In genomic region chr9:16653491-16654407, GRCh38 we compare ENCODE assay signal across 12 cellular contexts.
DNase-seq lines count a peak whose midpoint lies in the region; FAIRE-seq and TF ChIP-seq lines count a peak whose summit lies in the region.
"Had no signal": no experiment of that assay in that cellular context is flagged by ENCODE, and none has a peak within 500 bp of the region (broad histone marks: within the 10 kb centered on the region; RNA-seq: fewer than 3 reads in every experiment).

No MANE protein-coding gene starts in this region.

- H3K79me2 ChIP-seq in keratinocyte (ENCODE audit: control insufficient read depth, insufficient read depth, low read length), result no peaks in the 10 kb centered on the region

- H3K4me1 ChIP-seq in HUES6 (ENCODE audit: control insufficient read depth, insufficient read depth, low read length) (peaks cover 48% of the 10 kb centered on the region), adipocyte (ENCODE audit: control insufficient read depth, insufficient read depth, low read length) (peaks cover 50% of the 10 kb centered on the region), keratinocyte (ENCODE audit: control insufficient read depth, extremely low read depth, insufficient read depth, low read length) (peaks cover 13% of the 10 kb centered on the region), skeletal muscle tissue (ENCODE audit: control insufficient read depth in 3 of 3, insufficient read depth in 3 of 3, low read length in 3 of 3) (peaks cover 0 to 3% (median 0%) of the 10 kb centered on the region in 3 donors)

- peak overlapping the region; percentile 95 for H2AFZ ChIP-seq in keratinocyte (ENCODE audit: control insufficient read depth, low read length)

- H3K9ac ChIP-seq in HUES6 (ENCODE audit: low read length) (no peak overlapping the region), adipocyte (ENCODE audit: low read length) (peak overlapping the region; percentile 81), keratinocyte (ENCODE audit: control insufficient read depth, extremely low read depth, insufficient read depth, low read length) (peak overlapping the region; percentile 59), skeletal muscle tissue (ENCODE audit: low read depth in 1 of 3, low read length in 3 of 3) (no peak overlapping the region)

- H3K9me1 ChIP-seq in keratinocyte (ENCODE audit: control insufficient read depth, extremely low read depth, insufficient read depth, low read length), result no peaks in the 10 kb centered on the region

- H3K9me3 ChIP-seq in HUES6 (ENCODE audit: control insufficient read depth, insufficient read depth, low read depth, low read length) (no peaks in the 10 kb centered on the region), adipocyte (ENCODE audit: control insufficient read depth, low read length) (no peaks in the 10 kb centered on the region), keratinocyte (ENCODE audit: control insufficient read depth, low read depth, low read length) (no peaks in the 10 kb centered on the region), skeletal muscle tissue (ENCODE audit: control insufficient read depth in 3 of 3, low read length in 3 of 3) (no peaks in the 10 kb centered on the region)

- H3K4me3 ChIP-seq in HUES6 (ENCODE audit: low read depth, low read length) (peak overlapping the region; percentile 11; the same call in 1 of the 2 replicates), adipocyte (ENCODE audit: low read length) (peak overlapping the region; percentile 79), keratinocyte (ENCODE audit: control insufficient read depth in 2 of 3, extremely low read depth in 1 of 3, insufficient read depth in 2 of 3, low read depth in 1 of 3, low read length in 3 of 3) (peak overlapping the region in 2 of 3 experiments; percentile 32 to 51), skeletal muscle tissue (ENCODE audit: low read length in 3 of 3) (peak overlapping the region in 1 of 3 donors; percentile 40)

- H3K36me3 ChIP-seq in HUES6 (ENCODE audit: control insufficient read depth, insufficient read depth, low read length), result no peaks in the 10 kb centered on the region
- no peaks in the 10 kb centered on the region for H3K36me3 ChIP-seq in adipocyte (ENCODE audit: control insufficient read depth, insufficient read depth, low read length, severe bottlenecking)
- no peaks in the 10 kb centered on the region for H3K36me3 ChIP-seq in keratinocyte (ENCODE audit: control insufficient read depth in 2 of 2, extremely low read depth in 1 of 2, insufficient read depth in 2 of 2, low read length in 2 of 2)
- H3K36me3 ChIP-seq in skeletal muscle tissue (ENCODE audit: control insufficient read depth in 3 of 3, insufficient read depth in 3 of 3, low read length in 3 of 3), result no peaks in the 10 kb centered on the region

- peak; percentile 64 for FAIRE-seq in keratinocyte (lab: Jason Lieb, UNC)
- FAIRE-seq: HTR-8/SVneo had no signal

- peak overlapping the region; percentile 95 for H3K4me2 ChIP-seq in keratinocyte (ENCODE audit: control insufficient read depth, extremely low read depth, insufficient read depth, low read depth, low read length)

- DNase-seq in adipocyte (ENCODE audit: low read depth) (no peak), keratinocyte (ENCODE audit: low read depth, low spot score) (no peak), HPDE6-E6E7 (ENCODE audit: extremely low spot score) (no peak), NCI-H510A treated with DMSO at 0.1 percent for 48 hours (lab: John Stamatoyannopoulos, UW) (no peak), DMS79 treated with DMSO at 0.1 percent for 48 hours (lab: John Stamatoyannopoulos, UW) (no peak)
- DNase-seq in stimulated activated CD4-positive, alpha-beta T cell treated with anti-CD3 and anti-CD28 coated beads, Interleukin-15, amount 100 ng/mL, for 24 hours, result no peak
- DNase-seq: activated T-cell treated with anti-CD3 and anti-CD28 coated beads, Interleukin-2, amount 50 U/mL, for 72 hours; posterior cingulate gyrus; SHP77 treated with DMSO at 0.1 percent for 48 hours had no signal

- no peak for TF ChIP-seq CTCF in keratinocyte (optimal IDR thresholded peaks at IDR 0.05 in 1 of 3, IDR thresholded peaks at IDR 0.05 in 1 of 3, conservative IDR thresholded peaks at IDR 0.05 in 1 of 3; ENCODE audit: extremely low read depth in 1 of 3, insufficient read depth in 2 of 3, low read length in 3 of 3)

- H3K27ac ChIP-seq in HUES6 (ENCODE audit: low read depth, low read length), result peak overlapping the region; percentile 7; the same call in 1 of the 2 replicates
- no peak overlapping the region for H3K27ac ChIP-seq in keratinocyte (ENCODE audit: control insufficient read depth, insufficient read depth, low read length)
- peak overlapping the region; percentile 8 for H3K27ac ChIP-seq in skeletal muscle tissue (ENCODE audit: low read depth, low read length)

- dilution Hi-C loops in keratinocyte (cut with MboI; ENCODE audit: extremely low pct_ligation_motif_present, low sequenced_read_pairs), result no loop called here

- no peaks in the 10 kb centered on the region for H4K20me1 ChIP-seq in keratinocyte (ENCODE audit: control insufficient read depth, extremely low read depth, insufficient read depth, low read length)

- no peaks in the 10 kb centered on the region for H3K27me3 ChIP-seq in HUES6 (ENCODE audit: control insufficient read depth, insufficient read depth, low read length)
- H3K27me3 ChIP-seq in adipocyte (replicated peaks; ENCODE audit: control insufficient read depth, insufficient read depth, low read length), result no peaks in the 10 kb centered on the region
- no peaks in the 10 kb centered on the region for H3K27me3 ChIP-seq in keratinocyte (ENCODE audit: control insufficient read depth, extremely low read depth, insufficient read depth, low read length)
- H3K27me3 ChIP-seq in skeletal muscle tissue (ENCODE audit: control insufficient read depth in 3 of 3, insufficient read depth in 3 of 3, low read length in 3 of 3), result no peaks in the 10 kb centered on the region

Comparison
In these comparisons a context has a peak if more than half of its experiments do, and no peak if none do; other contexts are left out.
1. H3K9ac ChIP-seq: peak in adipocyte (single experiment) and keratinocyte (single experiment); none in HUES6 (single experiment) and skeletal muscle tissue (0 of 3).